ENCODE assay signal across 14 cellular contexts in the genomic region with DNA sequence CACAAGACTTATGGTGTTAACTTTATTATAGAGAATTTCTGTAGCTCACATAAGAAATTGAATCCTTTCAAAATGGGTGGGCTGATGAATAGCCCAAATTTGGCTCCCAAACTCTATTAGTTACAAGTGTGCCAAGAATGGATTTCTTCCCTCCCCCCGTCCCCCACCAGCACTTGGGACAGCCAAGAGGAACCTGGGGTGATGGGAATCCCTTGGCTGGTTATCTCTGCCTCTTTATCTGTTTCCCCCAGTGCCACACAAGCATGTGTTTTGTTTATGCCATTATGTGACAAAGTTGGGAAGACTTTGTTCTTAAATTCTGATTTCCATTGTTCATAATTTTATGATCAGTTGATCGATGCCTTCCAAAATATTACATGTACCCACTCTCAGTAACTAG. TPM values are rescaled to one million over a fixed set of nuclear protein-coding genes. Genes with fewer than 3 reads are reported as not detected.
DNase-seq lines count a peak whose midpoint lies in the region; ATAC-seq, FAIRE-seq and TF ChIP-seq lines count a peak whose summit lies in the region.
"Had no signal": no experiment of that assay in that cellular context is flagged by ENCODE, and none has a peak within 500 bp of the region (broad histone marks: within the 10 kb centered on the region; RNA-seq: fewer than 3 reads in every experiment).

No MANE protein-coding gene starts in this region.

- POLR2A ChIA-PET in H1 (lab: Charles Lee; ENCODE audit: partially characterized antibody), result interaction anchor here (0.6 kb wide), 1 partner anchor 176 kb away, joined by 3 read pairs; no protein-coding TSS in a partner anchor

- H3K36me3 Mint-ChIP-seq in glutamatergic neuron (ENCODE audit: unreplicated experiment), result no peaks in the 10 kb centered on the region

- H3K4me1 ChIP-seq in Peyer's patch, result no peaks in the 10 kb centered on the region
- H3K4me1 ChIP-seq in H1 (replicated peaks in 1 of 4; ENCODE audit: control insufficient read depth in 3 of 4, insufficient read depth in 4 of 4, low read length in 3 of 4), result peaks cover 0 to 7% (median 2%) of the 10 kb centered on the region in 4 experiments; a peak in 3 of 7 replicates
- peaks cover 69% of the 10 kb centered on the region for H3K4me1 ChIP-seq in muscle layer of colon (ENCODE audit: insufficient read depth, low read length)
- peaks cover 14 to 31% (median 14%) of the 10 kb centered on the region in 4 donors for H3K4me1 ChIP-seq in upper lobe of left lung

- no peak overlapping the region for H2BK15ac ChIP-seq in H1 (ENCODE audit: low read length)

- no peak overlapping the region for H3K14ac ChIP-seq in H1 (ENCODE audit: insufficient read length)

- H3K56ac ChIP-seq in H1 (replicated peaks; ENCODE audit: insufficient read length, low read depth, low read length), result no peak overlapping the region

- no peak overlapping the region for H2AK5ac ChIP-seq in H1 (ENCODE audit: low read depth, low read length)

- H3K18ac ChIP-seq in H1 (ENCODE audit: extremely low read depth, low read length), result no peak overlapping the region

- peaks cover 0 to 30% of the 10 kb centered on the region in 2 experiments; a peak in 2 of 4 replicates for H3K79me2 ChIP-seq in H1 (ENCODE audit: control insufficient read depth in 1 of 2, insufficient read depth in 2 of 2, low read length in 2 of 2)

- no peak overlapping the region for H3K23ac ChIP-seq in H1 (ENCODE audit: insufficient read length)

- WGBS in H1 (ENCODE audit: extremely low coverage in 1 of 2, insufficient coverage in 1 of 2, insufficient read length in 1 of 2, insufficient replicate concordance in 2 of 2, low coverage in 1 of 2, low lambda C conversion rate in 2 of 2, missing lambda C conversion rate in 1 of 2), 2 experiments, result 90% methylated on average over 2 of the region's 2 CpGs; no CpG with 5 or more reads in 1 of the 2 experiments
- WGBS in upper lobe of left lung, 2 donors, result 59 to 79% methylated on average over 2 of the region's 2 CpGs

- H3K36me3 ChIP-seq in Peyer's patch, result no peaks in the 10 kb centered on the region
- no peaks in the 10 kb centered on the region for H3K36me3 ChIP-seq in H1 (ENCODE audit: control insufficient read depth in 2 of 4, insufficient read depth in 4 of 4, low read length in 3 of 4)
- H3K36me3 ChIP-seq in muscle layer of colon (ENCODE audit: insufficient read depth, low read length), result peaks cover 6% of the 10 kb centered on the region
- H3K36me3 ChIP-seq in upper lobe of left lung, result peaks cover 0 to 11% (median 6%) of the 10 kb centered on the region in 4 donors

- H3K9me3 ChIP-seq in Peyer's patch (no peaks in the 10 kb centered on the region), H1 (ENCODE audit: insufficient read depth in 2 of 2, low read depth in 1 of 2, low read length in 1 of 2) (no peaks in the 10 kb centered on the region), muscle layer of colon (ENCODE audit: low read length) (no peaks in the 10 kb centered on the region), upper lobe of left lung (no peaks in the 10 kb centered on the region)

- no peaks in the 10 kb centered on the region for H3K27me3 ChIP-seq in Peyer's patch
- no peaks in the 10 kb centered on the region for H3K27me3 ChIP-seq in H1 (replicated peaks in 1 of 4; ENCODE audit: control insufficient read depth in 3 of 4, extremely low read depth in 1 of 4, insufficient read depth in 3 of 4, low read length in 3 of 4)
- H3K27me3 ChIP-seq in muscle layer of colon (ENCODE audit: control insufficient read depth in 1 of 2, insufficient read depth in 2 of 2, low read length in 2 of 2), result no peaks in the 10 kb centered on the region
- no peaks in the 10 kb centered on the region for H3K27me3 ChIP-seq in upper lobe of left lung

- H3K4me3 ChIP-seq in Peyer's patch, result no peak overlapping the region
- H3K4me3 ChIP-seq in H1 (ENCODE audit: extremely low read depth in 1 of 4, insufficient read depth in 2 of 4, low read depth in 3 of 4, low read length in 4 of 4), result no peak overlapping the region
- H3K4me3 ChIP-seq in muscle layer of colon (ENCODE audit: low read depth in 1 of 2, low read length in 2 of 2), result no peak overlapping the region
- H3K4me3 ChIP-seq in upper lobe of left lung, result no peak overlapping the region

- no peak for ATAC-seq in upper lobe of left lung (ENCODE audit: low FRiP score in 2 of 2)
- ATAC-seq in GM21515 (IDR thresholded peaks at IDR 0.05; ENCODE audit: unreplicated experiment), result no peak
- no peak for ATAC-seq in GM18870 (IDR thresholded peaks at IDR 0.05; ENCODE audit: unreplicated experiment)
- ATAC-seq: naive thymus-derived CD8-positive, alpha-beta T cell had no signal

- no peak overlapping the region for H3K27ac Mint-ChIP-seq in glutamatergic neuron (ENCODE audit: unreplicated experiment)
- H3K27ac Mint-ChIP-seq: activated CD4-positive, alpha-beta T cell treated with anti-CD3 and anti-CD28 coated beads, Interleukin-2, amount 10 ng/mL, durations not matched to agents 7 days and 5 days; naive thymus-derived CD8-positive, alpha-beta T cell had no signal

- no peak overlapping the region for H4K91ac ChIP-seq in H1 (replicated peaks; ENCODE audit: insufficient read length, low read length)

- CTCF ChIA-PET in H1 (lab: Charles Lee; ENCODE audit: partially characterized antibody), result interaction anchor here (0.7 to 1.7 kb wide), 3 partner anchors 13 to 408 kb away, joined by 3 to 5 read pairs (median 4); no protein-coding TSS in a partner anchor

- H3K4me2 ChIP-seq in H1 (ENCODE audit: insufficient read depth in 1 of 2, low read depth in 2 of 2, low read length in 2 of 2), result no peak overlapping the region

- peaks cover 16% of the 10 kb centered on the region for H3K4me1 Mint-ChIP-seq in glutamatergic neuron (ENCODE audit: low read depth, unreplicated experiment)
- H3K4me1 Mint-ChIP-seq: central memory CD8-positive, alpha-beta T cell had no signal

- H3K9me3 Mint-ChIP-seq in glutamatergic neuron (ENCODE audit: unreplicated experiment), result no peaks in the 10 kb centered on the region
- H3K9me3 Mint-ChIP-seq: activated CD4-positive, alpha-beta T cell treated with anti-CD3 and anti-CD28 coated beads, Interleukin-2, amount 10 ng/mL, durations not matched to agents 7 days and 5 days; central memory CD8-positive, alpha-beta T cell; naive thymus-derived CD8-positive, alpha-beta T cell had no signal

- H3K4ac ChIP-seq in H1 (replicated peaks; ENCODE audit: insufficient read length, low read depth, low read length), result no peak overlapping the region

- H2AFZ ChIP-seq in H1 (ENCODE audit: low read length), result no peak overlapping the region

- no peak overlapping the region for H2BK120ac ChIP-seq in H1 (replicated peaks; ENCODE audit: low read depth, low read length)

- TF ChIP-seq CTCF in Peyer's patch (IDR thresholded peaks at IDR 0.05) (no peak), H1 (IDR thresholded peaks at IDR 0.05; ENCODE audit: control extremely low read depth in 1 of 3, insufficient read depth in 1 of 3, low read depth in 1 of 3, low read length in 3 of 3) (no peak), upper lobe of left lung (IDR thresholded peaks at IDR 0.05) (no peak), glutamatergic neuron (IDR thresholded peaks at IDR 0.05; ENCODE audit: partially characterized antibody, unreplicated experiment) (no peak)

- no peak for TF ChIP-seq EP300 in H1 (IDR thresholded peaks at IDR 0.05; ENCODE audit: borderline replicate concordance in 1 of 2, low read depth in 2 of 2, low read length in 2 of 2)
- peak in 2 of 4 donors; percentile 36 to 59 for TF ChIP-seq EP300 in upper lobe of left lung (IDR thresholded peaks at IDR 0.05)

- no peak overlapping the region for H2BK20ac ChIP-seq in H1 (ENCODE audit: low read length)

- H4K20me1 ChIP-seq in H1 (replicated peaks in 1 of 2; ENCODE audit: control insufficient read depth in 1 of 2, insufficient read depth in 2 of 2, low read length in 2 of 2), result peaks cover 0 to 2% of the 10 kb centered on the region in 2 experiments

- H3K23me2 ChIP-seq in H1 (ENCODE audit: low read depth, low read length), result no peaks in the 10 kb centered on the region

- H3K27me3 Mint-ChIP-seq in glutamatergic neuron (ENCODE audit: unreplicated experiment), result no peaks in the 10 kb centered on the region
- H3K27me3 Mint-ChIP-seq: activated CD4-positive, alpha-beta T cell treated with anti-CD3 and anti-CD28 coated beads, Interleukin-2, amount 10 ng/mL, durations not matched to agents 7 days and 5 days; central memory CD8-positive, alpha-beta T cell; naive thymus-derived CD8-positive, alpha-beta T cell had no signal

- H2BK12ac ChIP-seq in H1 (ENCODE audit: low read depth, low read length), result no peak overlapping the region

- no peak overlapping the region for H3K4me3 Mint-ChIP-seq in glutamatergic neuron (ENCODE audit: unreplicated experiment)
- H3K4me3 Mint-ChIP-seq: activated CD4-positive, alpha-beta T cell treated with anti-CD3 and anti-CD28 coated beads, Interleukin-2, amount 10 ng/mL, durations not matched to agents 7 days and 5 days; central memory CD8-positive, alpha-beta T cell; naive thymus-derived CD8-positive, alpha-beta T cell had no signal

- FAIRE-seq in H1 (lab: Jason Lieb, UNC), result peak; percentile 36

- TF ChIP-seq POLR2A in Peyer's patch (IDR thresholded peaks at IDR 0.05) (no peak), H1 (IDR thresholded peaks at IDR 0.05; ENCODE audit: control extremely low read depth in 1 of 2, low read depth in 2 of 2, low read length in 2 of 2) (no peak), upper lobe of left lung (IDR thresholded peaks at IDR 0.05) (no peak)

- H4K5ac ChIP-seq in H1 (ENCODE audit: insufficient read length, low read depth, low read length), result no peak overlapping the region

- H3K9ac ChIP-seq in H1 (replicated peaks in 1 of 4; ENCODE audit: extremely low read depth in 1 of 4, low read depth in 3 of 4, low read length in 3 of 4), result no peak overlapping the region
- H3K9ac ChIP-seq in muscle layer of colon (ENCODE audit: low read length), result no peak overlapping the region

- H4K8ac ChIP-seq in H1 (ENCODE audit: extremely low read depth, insufficient read depth, low read length), result no peak overlapping the region

- peaks cover 6% of the 10 kb centered on the region for H3K79me1 ChIP-seq in H1 (ENCODE audit: low read depth, low read length)

- no peak for TF ChIP-seq RAD21 in H1 (IDR thresholded peaks at IDR 0.05 in 1 of 2, conservative IDR thresholded peaks at IDR 0.05 in 1 of 2; ENCODE audit: low read depth in 2 of 2, low read length in 2 of 2)

- DNase-seq in Peyer's patch (no peak), H1 (ENCODE audit: low read depth in 1 of 2, low spot score in 2 of 2) (no peak), upper lobe of left lung (no peak), glutamatergic neuron (no peak)
- DNase-seq: activated CD4-positive, alpha-beta T cell treated with anti-CD3 and anti-CD28 coated beads, Interleukin-2, amount 10 ng/mL, durations not matched to agents 7 days and 5 days; activated T-cell treated with anti-CD3 and anti-CD28 coated beads, Interleukin-2, amount 50 U/mL, for 48 hours; head of caudate nucleus; naive thymus-derived CD8-positive, alpha-beta T cell; stimulated activated CD4-positive, alpha-beta T cell treated with anti-CD3 and anti-CD28 coated beads, Interleukin-2, amount 100 ng/mL, for 24 hours; T-helper 2 cell had no signal

- H2BK5ac ChIP-seq in H1 (ENCODE audit: low read depth, low read length), result no peak overlapping the region

- H3K27ac ChIP-seq in Peyer's patch, result peak overlapping the region in 3 of 4 donors; percentile 26 to 73 (median 38)
- no peak overlapping the region for H3K27ac ChIP-seq in H1 (ENCODE audit: low read depth, low read length)
- H3K27ac ChIP-seq in muscle layer of colon (ENCODE audit: low read depth, low read length), result peak overlapping the region; percentile 71
- H3K27ac ChIP-seq in upper lobe of left lung, result peak overlapping the region; percentile 18 to 51 (median 48)

RNA-seq across cellular contexts. Expression of gene CMSS1, which starts 28.3 kb away (rescaled TPM):
- total RNA-seq in Peyer's patch, result 1 to 10 TPM; 1.3 to 9.9 (median 2.3) TPM
- total RNA-seq in H1 (2021; fragmentation: NEBNext Ultra II Directional; extraction: Animal tissue kit (Norgen Biotek cat#: 25700)), result 65.9 and 75.1 TPM in 2 replicates
- polyA plus RNA-seq in H1 (2011; rRNA removed), result 10.2 and 15.2 TPM in 2 replicates
- polyA plus RNA-seq in H1 (2011; cell fraction: cytosol; rRNA removed), result 26.0 TPM
- polyA plus RNA-seq in H1 (2011; cell fraction: nucleus; rRNA removed), result 4.3 TPM
- polyA plus RNA-seq in H1 (2012, experiment 1 of 2), result 36.1 to 77.3 TPM (median 39.6 TPM) in 4 replicates
- polyA plus RNA-seq in H1 (2012, experiment 2 of 2), result 20.3 TPM
- 87.2 TPM for polyA plus RNA-seq in H1 (2013, experiment 1 of 2)
- 96.4 TPM for polyA plus RNA-seq in H1 (2013, experiment 2 of 2)
- polyA minus RNA-seq in H1 (2011; rRNA and poly(A)+ RNA removed), result 8.1 and 9.8 TPM in 2 replicates
- polyA minus RNA-seq in H1 (2011; cell fraction: cytosol; rRNA and poly(A)+ RNA removed), result 34.1 TPM
- polyA minus RNA-seq in H1 (2011; cell fraction: nucleus; rRNA and poly(A)+ RNA removed), result 31.3 TPM
- total RNA-seq in upper lobe of left lung, result 10 to 100 TPM in 3 of 6 donors, 1 to 10 TPM in 3; 4.0 to 21.1 (median 12.0) TPM
- 37.8 TPM for total RNA-seq in glutamatergic neuron (ENCODE audit: unreplicated experiment)
